In the genomic region with DNA sequence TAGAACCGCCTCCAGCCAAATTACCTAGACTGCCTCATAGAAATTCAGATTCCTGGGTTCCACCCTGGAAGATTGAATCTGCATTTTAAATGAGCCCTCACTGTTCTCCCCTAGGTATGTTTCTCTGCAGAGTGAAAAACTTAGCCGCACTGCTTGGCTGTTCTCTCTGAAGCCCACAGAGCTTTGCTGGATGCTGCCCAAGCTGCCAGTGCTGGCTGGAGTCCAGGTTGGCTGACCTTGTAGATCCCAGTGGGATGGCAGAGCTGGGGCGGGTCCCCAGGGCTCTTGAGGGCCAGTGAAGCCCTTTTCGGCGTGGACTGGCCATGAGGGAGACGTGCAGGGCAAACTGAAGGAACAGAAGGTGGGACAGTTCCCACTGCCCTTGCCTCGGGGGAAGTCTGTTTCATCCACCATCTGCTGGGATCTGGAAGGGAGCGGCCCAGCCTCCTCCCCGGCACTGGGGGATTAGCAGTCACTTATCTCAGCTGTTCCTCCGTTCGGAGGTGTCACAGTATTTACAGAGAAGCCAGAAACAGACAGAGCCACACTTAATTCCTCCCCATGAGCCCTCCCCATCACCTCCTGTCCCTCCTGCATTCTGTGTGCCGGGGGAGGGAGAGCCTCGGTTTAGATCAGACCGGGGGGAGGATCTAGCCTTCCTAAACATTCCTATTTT, we compare ENCODE assay signal across 12 cellular contexts. TPM values are rescaled to one million over a fixed set of nuclear protein-coding genes. Genes with fewer than 3 reads are reported as not detected.
DNase-seq lines count a peak whose midpoint lies in the region; ATAC-seq and TF ChIP-seq lines count a peak whose summit lies in the region.
"Had no signal": no experiment of that assay in that cellular context is flagged by ENCODE, and none has a peak within 500 bp of the region (broad histone marks: within the 10 kb centered on the region; RNA-seq: fewer than 3 reads in every experiment).

No MANE protein-coding gene starts in this region.

- H3K9me3 Mint-ChIP-seq in stimulated activated naive CD8-positive, alpha-beta T cell treated with anti-CD3 and anti-CD28 coated beads, Interleukin-15, amount 100 ng/mL, for 72 hours: no peaks in the 10 kb centered on the region
- H3K9me3 Mint-ChIP-seq: stimulated activated naive CD8-positive, alpha-beta T cell treated with anti-CD3 and anti-CD28 coated beads, Interleukin-15, Interleukin-2, amounts not matched to agents 100 ng/mL and 50 ng/mL, for 24 hours had no signal

- no peaks in the 10 kb centered on the region for H3K9me3 ChIP-seq in MG63
- H3K9me3 ChIP-seq in body of pancreas: no peaks in the 10 kb centered on the region
- no peaks in the 10 kb centered on the region for H3K9me3 ChIP-seq in mesodermal cell (ENCODE audit: control insufficient read depth, low read length)

- H3K27ac ChIP-seq in body of pancreas: no peak overlapping the region
- peak overlapping the region; percentile 91 for H3K27ac ChIP-seq in mesodermal cell (ENCODE audit: low read depth, low read length, severe bottlenecking)
- H3K27ac ChIP-seq: SK-N-MC had no signal

- POLR2A ChIA-PET in AG04449 (lab: Yijun Ruan, JAX): no interaction called here

- CTCF ChIA-PET in AG04449 (lab: Yijun Ruan, JAX): no interaction called here

- ATAC-seq in body of pancreas (no peak), HG03354 (IDR thresholded peaks at IDR 0.05; ENCODE audit: poor library complexity, severe bottlenecking, unreplicated experiment) (no peak)
- ATAC-seq in stimulated activated naive CD8-positive, alpha-beta T cell treated with anti-CD3 and anti-CD28 coated beads, Interleukin-15, amount 100 ng/mL, for 72 hours: no peak

- in situ Hi-C loops in GM13976 (cut with MboI; ENCODE audit: low sequenced_read_pairs, unreplicated experiment): no loop called here

- peaks cover 18% of the 10 kb centered on the region for H3K4me1 ChIP-seq in body of pancreas
- peaks cover 72% of the 10 kb centered on the region for H3K4me1 ChIP-seq in mesodermal cell (ENCODE audit: control insufficient read depth, insufficient read depth, low read length, poor library complexity, severe bottlenecking)

- H3K27me3 Mint-ChIP-seq in stimulated activated naive CD8-positive, alpha-beta T cell treated with anti-CD3 and anti-CD28 coated beads, Interleukin-15, amount 100 ng/mL, for 72 hours: peaks cover 57% of the 10 kb centered on the region

- no peak overlapping the region for H3K27ac Mint-ChIP-seq in stimulated activated naive CD8-positive, alpha-beta T cell treated with anti-CD3 and anti-CD28 coated beads, Interleukin-15, amount 100 ng/mL, for 72 hours
- H3K27ac Mint-ChIP-seq: CD4-positive, CD25-positive, alpha-beta regulatory T cell; stimulated activated naive CD8-positive, alpha-beta T cell treated with anti-CD3 and anti-CD28 coated beads, Interleukin-15, Interleukin-2, amounts not matched to agents 100 ng/mL and 50 ng/mL, for 24 hours had no signal

- no peaks in the 10 kb centered on the region for H3K36me3 ChIP-seq in MG63
- no peaks in the 10 kb centered on the region for H3K36me3 ChIP-seq in body of pancreas (replicated peaks in 1 of 2; ENCODE audit: insufficient read depth in 1 of 2, low read depth in 2 of 2)
- H3K36me3 ChIP-seq in mesodermal cell (ENCODE audit: control insufficient read depth, insufficient read depth, low read length): peaks cover 8% of the 10 kb centered on the region

- H3K27me3 ChIP-seq in MG63 (no peaks in the 10 kb centered on the region), body of pancreas (no peaks in the 10 kb centered on the region)

- no peak for TF ChIP-seq POLR2A in body of pancreas (IDR thresholded peaks at IDR 0.05)

- H3K4me1 Mint-ChIP-seq in stimulated activated naive CD8-positive, alpha-beta T cell treated with anti-CD3 and anti-CD28 coated beads, Interleukin-15, amount 100 ng/mL, for 72 hours: peaks cover 10% of the 10 kb centered on the region
- H3K4me1 Mint-ChIP-seq: CD4-positive, CD25-positive, alpha-beta regulatory T cell had no signal

- WGBS in body of pancreas, 2 donors: 22 to 29% methylated on average over 12 to 14 of the region's 14 CpGs
- 46 to 49% methylated on average over 7 to 8 of the region's 14 CpGs for WGBS in mesodermal cell (ENCODE audit: insufficient coverage in 2 of 2), 2 experiments

- no peak overlapping the region for H3K4me3 Mint-ChIP-seq in stimulated activated naive CD8-positive, alpha-beta T cell treated with anti-CD3 and anti-CD28 coated beads, Interleukin-15, amount 100 ng/mL, for 72 hours
- H3K4me3 Mint-ChIP-seq: CD4-positive, CD25-positive, alpha-beta regulatory T cell; stimulated activated naive CD8-positive, alpha-beta T cell treated with anti-CD3 and anti-CD28 coated beads, Interleukin-15, Interleukin-2, amounts not matched to agents 100 ng/mL and 50 ng/mL, for 24 hours had no signal

- TF ChIP-seq CTCF in AG04449 (IDR thresholded peaks at IDR 0.05; ENCODE audit: insufficient read depth, low read length, missing control alignments): no peak
- TF ChIP-seq CTCF in body of pancreas (IDR thresholded peaks at IDR 0.05): no peak
- TF ChIP-seq CTCF in GM13976 (IDR thresholded peaks at IDR 0.05; ENCODE audit: borderline replicate concordance, control extremely low read depth, extremely low read depth, insufficient read depth, missing control alignments): no peak

- DNase-seq in AG04449 (ENCODE audit: low read depth, low spot score): no peak
- peak; percentile 37 for DNase-seq in MG63
- DNase-seq in body of pancreas: peak; percentile 58 to 83 (median 68)
- DNase-seq in NCI-H187 treated with DMSO at 0.1 percent for 48 hours (lab: John Stamatoyannopoulos, UW): no peak
- no peak for DNase-seq in stimulated activated naive CD8-positive, alpha-beta T cell treated with anti-CD3 and anti-CD28 coated beads, Interleukin-15, amount 100 ng/mL, for 72 hours
- DNase-seq in GM13976 (ENCODE audit: low spot score): no peak
- DNase-seq: CD4-positive, CD25-positive, alpha-beta regulatory T cell had no signal

- H3K4me3 ChIP-seq in AG04449 (ENCODE audit: low read depth, low read length) (0 out of 2 replicates have a peak overlapping the region, but pooled peaks have one; percentile 2), MG63 (no peak overlapping the region), body of pancreas (no peak overlapping the region), mesodermal cell (ENCODE audit: extremely low read depth, insufficient read depth, low read length, poor library complexity, severe bottlenecking) (no peak overlapping the region)
- H3K4me3 ChIP-seq: SK-N-MC had no signal

- intact Hi-C loops in body of pancreas (cut with DNase I): no loop called here

RNA-seq across cellular contexts. Expression of gene ACTC1, which starts 3.9 kb away (rescaled TPM):
- not detected in 2 replicates for total RNA-seq in MG63 (2014; rRNA removed; shearing (Covaris generic); ENCODE audit: low replicate concordance)
- 1 to 10 TPM; 1.6 to 2.1 TPM for total RNA-seq in body of pancreas
- polyA plus RNA-seq in mesodermal cell (2013, experiment 1 of 2): 2,277 TPM
- polyA plus RNA-seq in mesodermal cell (2013, experiment 2 of 2): 2,014 TPM
- total RNA-seq: CD4-positive, CD25-positive, alpha-beta regulatory T cell; kidney epithelial cell had no signal
- polyA plus RNA-seq: CD4-positive, CD25-positive, alpha-beta regulatory T cell had no signal

RNA-seq across cellular contexts. Expression of gene GJD2, which starts 44.5 kb away (rescaled TPM):
- total RNA-seq in MG63 (2014; rRNA removed; shearing (Covaris generic); ENCODE audit: low replicate concordance): not detected in 2 replicates
- 1 to 10 TPM; 2.3 to 4.0 TPM for total RNA-seq in body of pancreas
- polyA plus RNA-seq in mesodermal cell (2013, experiment 1 of 2): 1.5 TPM
- 0.76 TPM for polyA plus RNA-seq in mesodermal cell (2013, experiment 2 of 2)
- total RNA-seq: CD4-positive, CD25-positive, alpha-beta regulatory T cell; kidney epithelial cell had no signal
- polyA plus RNA-seq: CD4-positive, CD25-positive, alpha-beta regulatory T cell had no signal

Comparison
In these comparisons a context has a peak if more than half of its experiments do, and no peak if none do; other contexts are left out.
1. DNase-seq: peak in MG63 (single experiment) and body of pancreas (4 of 4); none in AG04449 (single experiment), NCI-H187 treated with DMSO at 0.1 percent for 48 hours (single experiment), stimulated activated naive CD8-positive, alpha-beta T cell treated with anti-CD3 and anti-CD28 coated beads, Interleukin-15, amount 100 ng/mL, for 72 hours (0 of 2) and GM13976 (single experiment).